In the genomic region with DNA sequence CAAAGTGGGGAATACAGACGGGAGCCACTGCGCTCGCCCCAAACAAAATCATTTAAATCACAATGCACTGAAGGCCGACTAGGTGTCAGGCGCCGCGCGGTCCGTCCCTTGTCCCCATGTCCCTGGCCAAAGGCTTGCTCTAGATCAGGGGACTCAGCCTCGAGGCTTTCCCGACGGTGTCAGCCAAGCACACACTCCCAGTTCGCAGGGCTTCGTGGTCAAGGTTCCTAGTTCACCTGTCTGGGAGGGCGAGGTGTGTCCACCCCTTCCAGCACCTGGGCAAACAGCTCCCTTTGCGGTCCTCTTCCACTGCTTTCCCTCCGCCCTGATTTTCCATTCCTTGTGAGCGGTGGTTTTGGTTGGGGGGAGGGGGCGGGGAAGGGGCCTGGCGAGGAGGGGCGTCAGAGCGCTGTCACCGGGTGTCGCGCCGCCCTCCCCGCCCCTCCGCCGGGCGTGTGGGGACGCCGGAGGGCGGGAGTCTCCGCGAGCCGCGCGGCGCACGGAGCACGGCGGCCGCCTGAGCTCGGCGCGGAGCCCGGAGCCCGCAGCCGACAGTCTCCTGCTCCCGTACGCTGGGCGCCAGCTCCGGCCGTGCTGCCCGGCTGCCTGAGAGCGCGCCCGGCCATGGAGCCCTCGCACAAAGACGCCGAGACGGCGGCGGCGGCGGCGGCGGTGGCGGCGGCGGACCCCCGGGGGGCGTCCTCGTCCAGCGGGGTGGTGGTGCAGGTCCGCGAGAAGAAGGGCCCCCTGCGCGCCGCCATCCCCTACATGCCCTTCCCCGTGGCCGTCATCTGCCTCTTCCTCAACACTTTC, we compare ENCODE assay signal across 8 cellular contexts. TPM values are rescaled to one million over a fixed set of nuclear protein-coding genes. Genes with fewer than 3 reads are reported as not detected.
DNase-seq lines count a peak whose midpoint lies in the region; ATAC-seq, FAIRE-seq and TF ChIP-seq lines count a peak whose summit lies in the region.

A gene with protein sequence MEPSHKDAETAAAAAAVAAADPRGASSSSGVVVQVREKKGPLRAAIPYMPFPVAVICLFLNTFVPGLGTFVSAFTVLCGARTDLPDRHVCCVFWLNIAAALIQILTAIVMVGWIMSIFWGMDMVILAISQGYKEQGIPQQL (plus strand): TSS at position 484 of the 813 bp plus-strand sequence. CDS start 141 bp downstream, at position 625.

- peak; percentile 44 to 63 for DNase-seq in NCI-H2081 (lab: John Stamatoyannopoulos, UW)
- no peak for DNase-seq in NCI-H2081 treated with DMSO at 0.1 percent for 48 hours (lab: John Stamatoyannopoulos, UW)
- DNase-seq in NCI-H510A (lab: John Stamatoyannopoulos, UW) = peak; percentile 72
- DNase-seq in astrocyte of the cerebellum (ENCODE audit: low read depth) = no peak
- DNase-seq in small intestine = peak; percentile 56
- DNase-seq in inferior parietal cortex (ENCODE audit: extremely low spot score) = no peak

- ATAC-seq in GM18873 (IDR thresholded peaks at IDR 0.05; ENCODE audit: low FRiP score, unreplicated experiment) = no peak

- no peak for FAIRE-seq in small intestine (lab: Jason Lieb, UNC)

- H3K4me3 ChIP-seq in astrocyte of the cerebellum (ENCODE audit: low read depth, low read length) = peak within 1 kb of the TSS; percentile 28
- peak within 1 kb of the TSS; percentile 64 for H3K4me3 ChIP-seq in iPS-20b (ENCODE audit: low read length)
- peak within 1 kb of the TSS; percentile 40 to 59 for H3K4me3 ChIP-seq in small intestine (ENCODE audit: low read depth in 1 of 2, low read length in 2 of 2)

- H3K4me1 ChIP-seq in iPS-20b (ENCODE audit: insufficient read depth, low read length) (peaks cover 7% of the 10 kb centered on the region), small intestine (ENCODE audit: control insufficient read depth in 2 of 2, insufficient read depth in 1 of 2, low read depth in 1 of 2, low read length in 1 of 2) (peaks cover 2 to 8% of the 10 kb centered on the region in 2 donors)

- H3K27ac ChIP-seq in iPS-20b (ENCODE audit: low read length) = no peak within 1 kb of the TSS
- no peak within 1 kb of the TSS for H3K27ac ChIP-seq in small intestine (ENCODE audit: low read depth in 1 of 2, low read length in 1 of 2)

- 0 to 1% (median 1%) methylated on average over 36 to 82 of the region's 82 CpGs for WGBS in small intestine, 3 donors

- H3K36me3 ChIP-seq in iPS-20b (ENCODE audit: insufficient read depth, low read depth, low read length) = no peaks in the 10 kb centered on the region
- no peaks in the 10 kb centered on the region for H3K36me3 ChIP-seq in small intestine (ENCODE audit: control insufficient read depth in 2 of 2, insufficient read depth in 2 of 2, low read length in 2 of 2)

- in situ Hi-C loops in astrocyte of the cerebellum (cut with HindIII; ENCODE audit: low sequenced_read_pairs) = no loop called here

- no peak within 1 kb of the TSS for H3K9ac ChIP-seq in iPS-20b (ENCODE audit: low read depth, low read length)

- peaks cover 79% of the 10 kb centered on the region for H3K27me3 ChIP-seq in iPS-20b (ENCODE audit: insufficient read depth, low read length)
- peaks cover 0 to 4% of the 10 kb centered on the region in 2 donors for H3K27me3 ChIP-seq in small intestine (ENCODE audit: control insufficient read depth in 2 of 2, insufficient read depth in 2 of 2, low read length in 2 of 2)

- no peak for TF ChIP-seq CTCF in astrocyte of the cerebellum (IDR thresholded peaks at IDR 0.05; ENCODE audit: low read depth, low read length, missing control alignments)

- H3K9me3 ChIP-seq in iPS-20b (ENCODE audit: insufficient read depth, low read depth, low read length) (no peaks in the 10 kb centered on the region), small intestine (ENCODE audit: control insufficient read depth, low read depth) (no peaks in the 10 kb centered on the region)

RNA-seq across cellular contexts. Expression of the gene that starts here (rescaled TPM):
- 1 to 10 TPM in 1 of 3 donors, under 1 TPM in 2; under 0.01 to 9.6 (median under 0.01) TPM for polyA plus RNA-seq in small intestine

Comparison
In these comparisons a context has a peak if more than half of its experiments do, and no peak if none do; other contexts are left out.
1. DNase-seq: peak in NCI-H2081 (2 of 2), NCI-H510A (single experiment) and small intestine (single experiment); none in NCI-H2081 treated with DMSO at 0.1 percent for 48 hours (single experiment), astrocyte of the cerebellum (single experiment) and inferior parietal cortex (single experiment).
2. Peak in every context shown above with its lines, with median percentiles within 50 percentile points of each other: H3K4me3 ChIP-seq.